In the genomic region with DNA sequence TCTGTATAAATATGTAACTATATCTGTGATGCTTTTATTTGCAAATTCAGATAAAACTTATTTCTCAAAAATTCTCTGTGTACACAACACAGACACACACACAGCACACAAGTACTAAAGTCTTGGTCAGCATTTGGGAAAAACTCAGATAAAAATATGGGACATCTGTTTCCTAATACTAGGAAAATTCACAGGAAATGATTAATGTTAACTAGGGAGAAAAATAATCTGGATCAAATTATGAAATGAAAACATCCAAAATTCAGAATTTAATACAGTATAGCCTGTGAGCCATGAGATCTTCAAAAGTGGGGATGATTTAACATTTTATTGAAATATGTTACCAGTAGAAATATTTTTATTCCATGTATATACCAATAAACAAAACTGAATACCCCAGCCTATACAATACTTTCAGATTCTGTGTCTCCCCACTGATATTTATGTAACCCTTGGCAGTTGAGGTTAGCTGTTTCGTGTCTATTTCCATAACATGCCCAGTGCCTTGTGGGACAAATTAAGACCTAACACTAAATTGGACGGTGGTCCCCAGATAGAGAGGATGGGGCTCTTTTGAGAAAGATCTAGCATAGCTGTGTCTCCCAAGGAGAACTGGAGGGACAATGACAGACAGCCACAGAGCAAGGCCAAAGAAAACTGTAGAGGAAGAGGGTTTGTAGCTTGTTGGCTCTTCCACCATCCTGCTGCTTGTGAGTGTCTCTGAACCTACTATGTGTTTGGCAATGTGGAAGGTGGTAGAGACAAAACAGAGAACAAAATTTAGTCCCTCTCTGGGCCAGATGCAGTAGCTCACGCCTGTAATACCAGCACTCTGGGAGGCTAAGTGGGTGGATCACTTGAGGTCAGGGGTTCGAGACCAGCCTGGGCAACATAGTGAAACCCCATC, we compare ENCODE assay signal across 21 cellular contexts. TPM values are rescaled to one million over a fixed set of nuclear protein-coding genes. Genes with fewer than 3 reads are reported as not detected.
DNase-seq lines count a peak whose midpoint lies in the region; ATAC-seq and TF ChIP-seq lines count a peak whose summit lies in the region.
"Had no signal": no experiment of that assay in that cellular context is flagged by ENCODE, and none has a peak within 500 bp of the region (broad histone marks: within the 10 kb centered on the region; RNA-seq: fewer than 3 reads in every experiment).

No MANE protein-coding gene starts in this region.

- H3K9me3 Mint-ChIP-seq in HFFc6 = no peaks in the 10 kb centered on the region
- H3K9me3 Mint-ChIP-seq: activated CD4-positive, alpha-beta memory T cell treated with anti-CD3 and anti-CD28 coated beads, Interleukin-2, amount 10 ng/mL, durations not matched to agents 7 days and 5 days; activated naive CD4-positive, alpha-beta T cell treated with anti-CD3 and anti-CD28 coated beads for 36 hours; activated T-cell treated with anti-CD3 and anti-CD28 coated beads, Interleukin-2, amount 50 U/mL, for 24 hours; GM23338 had no signal

- no peaks in the 10 kb centered on the region for H3K36me3 ChIP-seq in uterus
- H3K36me3 ChIP-seq: neural progenitor cell had no signal

- intact Hi-C loops in right cardiac atrium (cut with DNase I) (no loop called here), uterus (cut with DNase I; ENCODE audit: low total_unique reads) (no loop called here)

- no peak for TF ChIP-seq POLR2A in uterus (IDR thresholded peaks at IDR 0.05)

- no peaks in the 10 kb centered on the region for H3K9me3 ChIP-seq in right cardiac atrium (ENCODE audit: control insufficient read depth, low read length)
- H3K9me3 ChIP-seq in uterus = no peaks in the 10 kb centered on the region

- peaks cover 3% of the 10 kb centered on the region for H3K4me1 ChIP-seq in right cardiac atrium (ENCODE audit: control insufficient read depth, insufficient read depth, low read length)
- peaks cover 0 to 3% of the 10 kb centered on the region in 2 donors for H3K4me1 ChIP-seq in uterus

- peaks cover 70% of the 10 kb centered on the region for H3K4me1 Mint-ChIP-seq in HFFc6 (ENCODE audit: low read depth)
- H3K4me1 Mint-ChIP-seq: activated CD4-positive, alpha-beta memory T cell treated with anti-CD3 and anti-CD28 coated beads, Interleukin-2, amount 10 ng/mL, durations not matched to agents 7 days and 5 days; GM23338 had no signal

- peak overlapping the region; percentile 90 for H3K27ac Mint-ChIP-seq in HFFc6
- H3K27ac Mint-ChIP-seq: activated CD4-positive, alpha-beta memory T cell treated with anti-CD3 and anti-CD28 coated beads, Interleukin-2, amount 10 ng/mL, durations not matched to agents 7 days and 5 days; activated naive CD4-positive, alpha-beta T cell treated with anti-CD3 and anti-CD28 coated beads for 36 hours; activated T-cell treated with anti-CD3 and anti-CD28 coated beads, Interleukin-2, amount 50 U/mL, for 24 hours; GM23338; neural progenitor cell had no signal

- ATAC-seq in right cardiac atrium = peak; percentile 25 to 57
- no peak for ATAC-seq in HG03342 (IDR thresholded peaks at IDR 0.05; ENCODE audit: unreplicated experiment)
- no peak for ATAC-seq in GM19351 (IDR thresholded peaks at IDR 0.05; ENCODE audit: unreplicated experiment)
- ATAC-seq: GM23338, left colon had no signal

- TF ChIP-seq CTCF in HFFc6 (IDR thresholded peaks at IDR 0.05) (no peak), uterus (IDR thresholded peaks at IDR 0.05) (no peak)

- DNase-seq in HFFc6 = no peak
- DNase-seq in dermis blood vessel endothelial cell = peak; percentile 70
- DNase-seq in right cardiac atrium = no peak
- DNase-seq in uterus = no peak
- DNase-seq in HPDE6-E6E7 (ENCODE audit: extremely low spot score) = no peak
- DNase-seq: activated CD4-positive, alpha-beta memory T cell treated with anti-CD3 and anti-CD28 coated beads, Interleukin-2, amount 10 ng/mL, durations not matched to agents 7 days and 5 days; activated naive CD4-positive, alpha-beta T cell treated with anti-CD3 and anti-CD28 coated beads for 36 hours; activated T-cell treated with anti-CD3 and anti-CD28 coated beads, Interleukin-2, amount 50 U/mL, for 24 hours; AML-193; DND-41; left colon; NCI-H1436 treated with DMSO at 0.1 percent for 48 hours; NCI-H2171; NCI-H69; SHP77 treated with DMSO at 0.1 percent for 48 hours; stimulated activated CD4-positive, alpha-beta T cell treated with anti-CD3 and anti-CD28 coated beads, Interleukin-12 subunit alpha, Interleukin-12 subunit beta, amount 100 ng/mL, for 4 hours; stimulated activated CD8-positive, alpha-beta memory T cell treated with anti-CD3 and anti-CD28 coated beads, Interleukin-4, amount 100 ng/mL, for 48 hours had no signal

- peak overlapping the region; percentile 58 for H3K4me3 Mint-ChIP-seq in HFFc6
- H3K4me3 Mint-ChIP-seq: activated CD4-positive, alpha-beta memory T cell treated with anti-CD3 and anti-CD28 coated beads, Interleukin-2, amount 10 ng/mL, durations not matched to agents 7 days and 5 days; activated naive CD4-positive, alpha-beta T cell treated with anti-CD3 and anti-CD28 coated beads for 36 hours; activated T-cell treated with anti-CD3 and anti-CD28 coated beads, Interleukin-2, amount 50 U/mL, for 24 hours; GM23338; neural progenitor cell had no signal

- WGBS in right cardiac atrium = 68% methylated on average over 4 of the region's 4 CpGs

- H3K27me3 ChIP-seq in right cardiac atrium (ENCODE audit: control insufficient read depth, insufficient read depth) (no peaks in the 10 kb centered on the region), uterus (no peaks in the 10 kb centered on the region)
- H3K27me3 ChIP-seq: neural progenitor cell had no signal

- H3K36me3 Mint-ChIP-seq in HFFc6 (ENCODE audit: low read depth) = peaks cover 15% of the 10 kb centered on the region
- H3K36me3 Mint-ChIP-seq: neural progenitor cell had no signal

- no peaks in the 10 kb centered on the region for H3K27me3 Mint-ChIP-seq in HFFc6 (ENCODE audit: insufficient read depth)

- no peak overlapping the region for H3K27ac ChIP-seq in right cardiac atrium (ENCODE audit: low read length)
- H3K27ac ChIP-seq in uterus = peak overlapping the region; percentile 16 to 46
- H3K27ac ChIP-seq: neural progenitor cell had no signal

- H3K4me3 ChIP-seq in right cardiac atrium (ENCODE audit: low read length) (no peak overlapping the region), uterus (no peak overlapping the region)
- H3K4me3 ChIP-seq: GM23338, neural progenitor cell had no signal

RNA-seq across cellular contexts. Expression of a gene that starts 47.2 kb away (rescaled TPM):
- 100 to 1,000 TPM; 172 to 229 (median 198) TPM for total RNA-seq in HFFc6 (2021; fragmentation: NEBNext Ultra II Directional; extraction: Animal tissue kit (Norgen Biotek cat#: 25700))
- total RNA-seq in dermis blood vessel endothelial cell (182 and 256 TPM in 2 replicates), right cardiac atrium (10 to 100 TPM; 30.1 to 44.9 (median 32.1) TPM), uterus (100 to 1,000 TPM in 3 of 4 donors, 10 to 100 TPM in 1; 45.3 to 179 (median 120) TPM)
- 12.2 TPM for polyA plus RNA-seq in right cardiac atrium

Comparison
In these comparisons a context has a peak if more than half of its experiments do, and no peak if none do; other contexts are left out.
1. ATAC-seq: peak in right cardiac atrium (2 of 2); none in HG03342 (single experiment) and GM19351 (single experiment).